ENCODE assay signal across 8 cellular contexts in the genomic region with DNA sequence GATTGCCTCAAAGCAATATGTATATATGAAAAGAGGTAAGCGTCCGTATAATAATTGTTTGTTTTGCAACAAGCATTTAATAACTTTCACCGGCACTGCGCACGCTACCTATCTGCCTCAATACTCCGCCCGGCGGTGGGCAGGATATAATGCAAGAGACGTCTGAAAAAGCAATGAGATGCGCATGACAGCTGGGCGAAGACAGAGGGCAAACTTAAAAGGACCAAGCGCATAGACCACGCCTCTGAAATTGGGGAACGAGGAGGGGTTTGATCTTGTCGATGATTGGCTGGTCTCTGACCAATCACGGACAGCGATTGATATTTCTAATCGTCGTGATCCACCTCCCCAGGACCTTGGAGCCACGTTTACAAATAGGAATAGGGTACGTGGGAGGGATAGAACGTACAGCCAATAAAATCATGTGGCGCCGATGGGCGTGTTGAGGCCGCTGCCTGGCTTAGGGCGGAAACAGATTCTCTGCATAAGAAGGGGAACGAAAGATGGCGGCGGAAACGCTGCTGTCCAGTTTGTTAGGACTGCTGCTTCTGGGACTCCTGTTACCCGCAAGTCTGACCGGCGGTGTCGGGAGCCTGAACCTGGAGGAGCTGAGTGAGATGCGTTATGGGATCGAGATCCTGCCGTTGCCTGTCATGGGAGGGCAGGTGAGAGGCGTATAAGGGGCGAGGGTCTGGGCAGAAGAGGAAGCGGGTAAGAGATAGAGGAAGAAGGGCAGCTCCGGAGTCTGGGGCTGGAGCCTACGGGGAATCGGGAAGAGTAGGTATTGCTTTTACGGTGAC. TPM values are rescaled to one million over a fixed set of nuclear protein-coding genes. Genes with fewer than 3 reads are reported as not detected.
DNase-seq lines count a peak whose midpoint lies in the region; ATAC-seq and TF ChIP-seq lines count a peak whose summit lies in the region.

A gene with protein sequence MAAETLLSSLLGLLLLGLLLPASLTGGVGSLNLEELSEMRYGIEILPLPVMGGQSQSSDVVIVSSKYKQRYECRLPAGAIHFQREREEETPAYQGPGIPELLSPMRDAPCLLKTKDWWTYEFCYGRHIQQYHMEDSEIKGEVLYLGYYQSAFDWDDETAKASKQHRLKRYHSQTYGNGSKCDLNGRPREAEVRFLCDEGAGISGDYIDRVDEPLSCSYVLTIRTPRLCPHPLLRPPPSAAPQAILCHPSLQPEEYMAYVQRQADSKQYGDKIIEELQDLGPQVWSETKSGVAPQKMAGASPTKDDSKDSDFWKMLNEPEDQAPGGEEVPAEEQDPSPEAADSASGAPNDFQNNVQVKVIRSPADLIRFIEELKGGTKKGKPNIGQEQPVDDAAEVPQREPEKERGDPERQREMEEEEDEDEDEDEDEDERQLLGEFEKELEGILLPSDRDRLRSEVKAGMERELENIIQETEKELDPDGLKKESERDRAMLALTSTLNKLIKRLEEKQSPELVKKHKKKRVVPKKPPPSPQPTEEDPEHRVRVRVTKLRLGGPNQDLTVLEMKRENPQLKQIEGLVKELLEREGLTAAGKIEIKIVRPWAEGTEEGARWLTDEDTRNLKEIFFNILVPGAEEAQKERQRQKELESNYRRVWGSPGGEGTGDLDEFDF (plus strand): TSS at position 474 of the 800 bp plus-strand sequence. CDS start 30 bp downstream, at position 504.

- no TSS peak for BruUV-seq in IMR-90 (replicated peaks; lab: Mats Ljungman, UMichigan)
- BruUV-seq in OCI-LY7 (replicated peaks; lab: Mats Ljungman, UMichigan), result no TSS peak

- ATAC-seq in GM21528 (IDR thresholded peaks at IDR 0.05; ENCODE audit: low FRiP score, unreplicated experiment), result peak; percentile 98
- ATAC-seq in IMR-90 (ENCODE audit: low read depth), result peak; percentile 97

- peaks cover 9% of the 10 kb centered on the region; the same call in 1 of the 2 replicates for H3K79me2 ChIP-seq in OCI-LY7 (ENCODE audit: insufficient read depth, low read depth, low read length)

- DNase-seq in DMS153 treated with DMSO at 0.1 percent for 48 hours (lab: John Stamatoyannopoulos, UW; ENCODE audit: unreplicated experiment) (peak; percentile 99), IMR-90 (peak; percentile 100), OCI-LY7 (ENCODE audit: low spot score) (peak; percentile 100), activated T-cell treated with anti-CD3 and anti-CD28 coated beads for 24 hours (ENCODE audit: low read depth) (peak; percentile 94), epithelial cell of proximal tubule (ENCODE audit: low read depth) (peak; percentile 99), mucosa of gallbladder (ENCODE audit: low spot score) (peak; percentile 99)
- DNase-seq in stimulated activated CD8-positive, alpha-beta memory T cell treated with anti-CD3 and anti-CD28 coated beads, Interleukin-4, amount 100 ng/mL, for 4 hours (ENCODE audit: low read depth in 2 of 2, low spot score in 1 of 2), result peak; percentile 92 to 93

- peak within 1 kb of the TSS; percentile 90 for H3K9ac ChIP-seq in IMR-90 (ENCODE audit: low read depth, low read length)

- intact Hi-C loops in IMR-90 (cut with micrococcal nuclease), result loop anchor here (2.0 to 5.0 kb wide), 3 partner anchors 61 to 237 kb away; a partner anchor contains a TSS
- intact Hi-C loops in OCI-LY7 (cut with micrococcal nuclease; ENCODE audit: unreplicated experiment), result loop anchor here (1.0 to 5.0 kb wide), 4 partner anchors 17 to 111 kb away; a partner anchor contains a TSS

- H2BK120ac ChIP-seq in IMR-90 (ENCODE audit: low read depth, low read length), result peak within 1 kb of the TSS; percentile 46; the same call in 1 of the 2 replicates

- peak within 1 kb of the TSS; percentile 90 for H3K14ac ChIP-seq in IMR-90 (replicated peaks; ENCODE audit: low read depth, low read length)

- H3K4me1 ChIP-seq in IMR-90 (ENCODE audit: control insufficient read depth, insufficient read depth, low read length) (0 out of 2 replicates have a peak, but pooled peaks cover 3% of the 10 kb centered on the region), OCI-LY7 (ENCODE audit: insufficient read depth, low read length, poor library complexity, severe bottlenecking) (peaks cover 12% of the 10 kb centered on the region)

- WGBS in IMR-90 (ENCODE audit: extremely low coverage in 2 of 2, insufficient read length in 1 of 2), 2 experiments, result 1% methylated on average over 16 of the region's 45 CpGs; no CpG with 5 or more reads in 1 of the 2 experiments

- peak within 1 kb of the TSS; percentile 90 for H3K4ac ChIP-seq in IMR-90 (ENCODE audit: low read depth, low read length)

- H3K9me2 ChIP-seq in OCI-LY7 (ENCODE audit: insufficient read depth, low read length), result no peaks in the 10 kb centered on the region

- peak within 1 kb of the TSS; percentile 86 for H2AK9ac ChIP-seq in IMR-90 (replicated peaks; ENCODE audit: low read depth, low read length, poor library complexity)

- no peak within 1 kb of the TSS; the same call in 1 of the 2 replicates for H3K18ac ChIP-seq in IMR-90 (ENCODE audit: low read depth, low read length)

- peak within 1 kb of the TSS; percentile 68 for H2BK5ac ChIP-seq in IMR-90 (ENCODE audit: low read depth, low read length, poor library complexity, severe bottlenecking)

- H3K27me3 ChIP-seq in IMR-90 (ENCODE audit: control insufficient read depth, insufficient read depth, low read length), result no peaks in the 10 kb centered on the region

- peak within 1 kb of the TSS; percentile 74 to 92 for H4K8ac ChIP-seq in IMR-90 (ENCODE audit: low read depth in 2 of 2, low read length in 2 of 2)

- H2BK15ac ChIP-seq in IMR-90 (ENCODE audit: low read depth, low read length), result 0 out of 3 replicates have a peak within 1 kb of the TSS, but pooled peaks have one; percentile 41

- peak within 1 kb of the TSS; percentile 80 for H4K5ac ChIP-seq in IMR-90 (ENCODE audit: low read depth, low read length)

- peak; percentile 90 for TF ChIP-seq CTCF in IMR-90 (conservative IDR thresholded peaks at IDR 0.05; ENCODE audit: low read depth, low read length)
- TF ChIP-seq CTCF in OCI-LY7 (conservative IDR thresholded peaks at IDR 0.05; ENCODE audit: low read length), result peak; percentile 86
- TF ChIP-seq CTCF in epithelial cell of proximal tubule (conservative IDR thresholded peaks at IDR 0.05; ENCODE audit: low read depth, low read length), result peak; percentile 68

- H3K9me3 ChIP-seq in IMR-90 (ENCODE audit: control insufficient read depth, insufficient read depth, low read length) (no peaks in the 10 kb centered on the region), OCI-LY7 (ENCODE audit: low read length) (no peaks in the 10 kb centered on the region; the same call in 1 of the 2 replicates)

- H3K4me2 ChIP-seq in IMR-90 (ENCODE audit: low read depth, low read length) (peak within 1 kb of the TSS; percentile 87), OCI-LY7 (ENCODE audit: low read length) (peak within 1 kb of the TSS; percentile 93)

- TF ChIP-seq POLR2A in IMR-90 (IDR thresholded peaks at IDR 0.05; ENCODE audit: low read depth, low read length), result peak; percentile 88

- peak within 1 kb of the TSS; percentile 64 for H3K56ac ChIP-seq in IMR-90 (ENCODE audit: extremely low read depth, insufficient read depth, low read length)

- H3K4me3 ChIP-seq in IMR-90 (ENCODE audit: insufficient read depth, low read depth, low read length) (peak within 1 kb of the TSS; percentile 73), OCI-LY7 (ENCODE audit: low read depth, low read length, poor library complexity, severe bottlenecking) (peak within 1 kb of the TSS; percentile 81), epithelial cell of proximal tubule (ENCODE audit: low read depth, low read length) (peak within 1 kb of the TSS; percentile 100)

- peak within 1 kb of the TSS; percentile 75 for H3K27ac ChIP-seq in IMR-90 (ENCODE audit: insufficient read depth, low read length)
- no peak within 1 kb of the TSS for H3K27ac ChIP-seq in OCI-LY7 (ENCODE audit: low read depth, low read length, poor library complexity, severe bottlenecking)

- H4K20me1 ChIP-seq in IMR-90 (ENCODE audit: insufficient read depth, low read length), result no peaks in the 10 kb centered on the region
- H4K20me1 ChIP-seq in OCI-LY7 (ENCODE audit: insufficient read depth, low read length), result no peaks in the 10 kb centered on the region

- H3K79me1 ChIP-seq in IMR-90 (ENCODE audit: low read depth in 1 of 2, low read length in 2 of 2), result peaks cover 12 to 24% of the 10 kb centered on the region in 2 experiments

- no peak within 1 kb of the TSS for H2BK20ac ChIP-seq in IMR-90 (ENCODE audit: low read depth, low read length)

- POLR2A ChIA-PET in IMR-90 (lab: Charles Lee; ENCODE audit: unreplicated experiment), result no interaction called here
- POLR2A ChIA-PET in OCI-LY7 (lab: Charles Lee), result interaction anchor here (0.6 to 1.6 kb wide), 4 partner anchors 9 to 1485 kb away, joined by 3 to 6 read pairs (median 4); no protein-coding TSS in a partner anchor

- H3K9me1 ChIP-seq in IMR-90 (ENCODE audit: insufficient read depth, low read length), result peaks cover 6% of the 10 kb centered on the region

- peak within 1 kb of the TSS; percentile 66 for H3K23ac ChIP-seq in IMR-90 (ENCODE audit: low read depth, low read length)

- in situ Hi-C loops in IMR-90 (cut with MboI; ENCODE audit: low sequenced_read_pairs), result no loop called here

- H3K36me3 ChIP-seq in IMR-90 (ENCODE audit: control insufficient read depth, insufficient read depth, low read length) (peaks cover 13% of the 10 kb centered on the region), OCI-LY7 (ENCODE audit: insufficient read depth, low read length) (peaks cover 32% of the 10 kb centered on the region)

- peak; percentile 59 for TF ChIP-seq RAD21 in IMR-90 (IDR thresholded peaks at IDR 0.05; ENCODE audit: low read length)

- peak within 1 kb of the TSS; percentile 97 for H2AFZ ChIP-seq in IMR-90 (replicated peaks; ENCODE audit: low read length, poor library complexity)
- H2AFZ ChIP-seq in OCI-LY7 (ENCODE audit: low read length), result peak within 1 kb of the TSS; percentile 93

- CTCF ChIA-PET in IMR-90 (lab: Yijun Ruan, JAX), result interaction anchor here (0.7 to 1.4 kb wide), 6 partner anchors 12 to 111 kb away, joined by 3 to 8 read pairs (median 4); no protein-coding TSS in a partner anchor
- CTCF ChIA-PET in OCI-LY7 (lab: Charles Lee; ENCODE audit: unreplicated experiment), result no interaction called here

- dilution Hi-C loops in IMR-90 (cut with HindIII; ENCODE audit: low sequenced_read_pairs, unreplicated experiment), result no loop called here

- H2AK5ac ChIP-seq in IMR-90 (ENCODE audit: low read depth, low read length), result peak within 1 kb of the TSS; percentile 68

- peak within 1 kb of the TSS; percentile 86 for H4K91ac ChIP-seq in IMR-90 (ENCODE audit: insufficient read depth, low read depth, low read length)

RNA-seq across cellular contexts. Expression of the gene that starts here (rescaled TPM):
- total RNA-seq in IMR-90 (2012; rRNA removed) (159 and 182 TPM in 2 replicates), OCI-LY7 (2022) (109 and 112 TPM in 2 replicates), epithelial cell of proximal tubule (92.7 and 101 TPM in 2 replicates), mucosa of gallbladder (249 TPM)
- polyA plus RNA-seq in IMR-90 (2012; rRNA removed), result 188 and 272 TPM in 2 replicates
- 327 and 430 TPM in 2 replicates for polyA plus RNA-seq in IMR-90 (2012; cell fraction: cytosol; rRNA removed)
- 286 and 406 TPM in 2 replicates for polyA plus RNA-seq in IMR-90 (2012; cell fraction: nucleus; rRNA removed; ENCODE audit: low replicate concordance)
- 82.6 and 104 TPM in 2 replicates for total RNA-seq in OCI-LY7 (2014; rRNA removed; shearing (Covaris generic))
